1 cellular context compared by ENCODE assay signal in genomic region chr10:95233377-95234034, GRCh38.
TF ChIP-seq lines count a peak whose summit lies in the region.

No MANE protein-coding gene starts in this region.

TF ChIP-seq in H1, 55 proteins besides CTCF, POLR2A, EP300 and RAD21:
- TF ChIP-seq TAF7 (optimal IDR thresholded peaks at IDR 0.05; ENCODE audit: borderline replicate concordance, low read depth, low read length), result peak; percentile 22
- no peak for TF ChIP-seq GABPA (IDR thresholded peaks at IDR 0.05; ENCODE audit: borderline replicate concordance, insufficient read depth, low read length)
- TF ChIP-seq CHD2 (IDR thresholded peaks at IDR 0.05; ENCODE audit: low read length), result no peak
- no peak for TF ChIP-seq ASH2L (IDR thresholded peaks at IDR 0.05; ENCODE audit: low read length)
